In the genomic region with DNA sequence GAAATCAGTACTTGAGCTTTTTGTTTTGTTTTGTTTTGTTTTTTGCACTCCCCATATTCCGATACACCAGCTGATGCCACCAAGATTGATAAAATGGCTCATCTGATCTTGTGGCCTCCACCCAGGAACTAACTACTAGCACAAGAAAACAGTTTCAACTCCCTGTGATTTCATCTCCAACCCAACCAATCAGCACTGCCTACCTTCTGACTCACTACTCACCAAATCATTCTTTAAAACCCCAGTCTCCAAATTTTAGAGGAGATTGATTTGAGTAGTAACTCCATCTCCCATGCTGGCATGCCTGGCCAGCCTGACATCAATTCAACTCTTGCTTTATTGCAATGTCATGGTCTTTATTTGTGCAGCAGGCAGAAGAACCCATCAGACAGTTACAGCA, we compare ENCODE assay signal across 30 cellular contexts. TPM values are rescaled to one million over a fixed set of nuclear protein-coding genes. Genes with fewer than 3 reads are reported as not detected.
"Had no signal": no experiment of that assay in that cellular context is flagged by ENCODE, and none has a peak within 500 bp of the region (broad histone marks: within the 10 kb centered on the region; RNA-seq: fewer than 3 reads in every experiment).

No MANE protein-coding gene starts in this region.

- H3K4me3 Mint-ChIP-seq: activated CD4-positive, alpha-beta memory T cell treated with anti-CD3 and anti-CD28 coated beads for 36 hours; activated naive CD4-positive, alpha-beta T cell treated with anti-CD3 and anti-CD28 coated beads, Interleukin-2, amount 50 U/mL, for 24 hours; activated T-cell treated with anti-CD3 and anti-CD28 coated beads, Interleukin-2, amount 50 U/mL, for 4 hours; brain had no signal

- H3K27ac Mint-ChIP-seq: activated CD4-positive, alpha-beta memory T cell treated with anti-CD3 and anti-CD28 coated beads for 36 hours; activated naive CD4-positive, alpha-beta T cell treated with anti-CD3 and anti-CD28 coated beads, Interleukin-2, amount 50 U/mL, for 24 hours; activated T-helper 2 cell treated with anti-CD3 and anti-CD28 coated beads, Interferon-gamma antibody, Interleukin-2, Interleukin-4, amounts not matched to agents 10 μg/mL and 5 μg/mL and 100 μg/mL, durations not matched to agents 14 hours and 24 hours and 36 hours had no signal

- DNase-seq: activated CD4-positive, alpha-beta memory T cell treated with anti-CD3 and anti-CD28 coated beads for 36 hours; activated CD4-positive, alpha-beta T cell treated with anti-CD3 and anti-CD28 coated beads, Interleukin-2, amount 50 U/mL, for 1 hour; activated gamma-delta T cell; activated naive CD4-positive, alpha-beta T cell treated with Interleukin-2 at 50 U/mL for 16 hours; activated T-cell treated with anti-CD3 and anti-CD28 coated beads, Interleukin-2, amount 50 U/mL, for 4 hours; anterior cingulate cortex; caudate nucleus; cerebellar nuclear complex; Kasumi-1; KG1; MG63; NCI-H1048; NCI-H1105 treated with DMSO at 0.1 percent for 48 hours; NCI-H1436; NCI-H1694; NCI-H1930; NCI-H2081 treated with DMSO at 0.1 percent for 48 hours; NCI-H345; NCI-H524 treated with DMSO at 0.1 percent for 48 hours; PC-9; Right ventricle myocardium superior; SW 1271; T-helper 1 cell; T1000; WERI-Rb-1 had no signal

- H3K27me3 Mint-ChIP-seq: activated CD4-positive, alpha-beta memory T cell treated with anti-CD3 and anti-CD28 coated beads for 36 hours; brain had no signal

RNA-seq across cellular contexts. Expression of gene CRTAM, which starts 16.1 kb away (rescaled TPM):
- total RNA-seq: NCI-H460, OCI-LY7, PC-9 had no signal
